ENCODE assay signal across 8 cellular contexts in genomic region chr9:91192785-91193657, GRCh38.
DNase-seq lines count a peak whose midpoint lies in the region; ATAC-seq and TF ChIP-seq lines count a peak whose summit lies in the region.

No MANE protein-coding gene starts in this region.

- H2AFZ ChIP-seq in hepatocyte = peak overlapping the region; percentile 38

- H3K4me2 ChIP-seq in hepatocyte = peak overlapping the region; percentile 87

- TF ChIP-seq POLR2A in uterus (IDR thresholded peaks at IDR 0.05) = peak in 1 of 2 donors; percentile 57

- no peaks in the 10 kb centered on the region for H3K9me3 ChIP-seq in CD4-positive, alpha-beta memory T cell (ENCODE audit: control insufficient read depth in 1 of 2, low read length in 2 of 2)
- no peaks in the 10 kb centered on the region for H3K9me3 ChIP-seq in KOPT-K1 (ENCODE audit: insufficient read depth, low read length, poor library complexity, severe bottlenecking)
- H3K9me3 ChIP-seq in T-helper 17 cell (ENCODE audit: control insufficient read depth, low read length, poor library complexity, severe bottlenecking) = no peaks in the 10 kb centered on the region
- no peaks in the 10 kb centered on the region for H3K9me3 ChIP-seq in hepatocyte (ENCODE audit: low read depth)
- no peaks in the 10 kb centered on the region for H3K9me3 ChIP-seq in uterus

- peaks cover 30% of the 10 kb centered on the region for H3K4me1 ChIP-seq in CD4-positive, alpha-beta memory T cell (ENCODE audit: insufficient read depth, low read length)
- H3K4me1 ChIP-seq in hepatocyte (ENCODE audit: insufficient read depth) = peaks cover 44% of the 10 kb centered on the region
- H3K4me1 ChIP-seq in uterus = peaks cover 11 to 16% of the 10 kb centered on the region in 2 donors

- intact Hi-C loops in CD4-positive, alpha-beta memory T cell (cut with micrococcal nuclease) = loop anchor here (1.0 to 5.0 kb wide), 3 partner anchors 42 to 231 kb away; partner anchors contain the start of gene AUH
- intact Hi-C loops in uterus (cut with DNase I; ENCODE audit: low total_unique reads) = loop anchor here (5.0 kb wide), 2 partner anchors 151 to 229 kb away; partner anchors contain the start of gene NFIL3

- TF ChIP-seq CTCF in hepatocyte (IDR thresholded peaks at IDR 0.05; ENCODE audit: poor library complexity) (no peak), uterus (IDR thresholded peaks at IDR 0.05) (peak; percentile 3 to 46 (median 14))

- WGBS in hepatocyte (ENCODE audit: low lambda C conversion rate, missing lambda C conversion rate) = 2% methylated on average over 42 of the region's 42 CpGs

- DNase-seq in CD4-positive, alpha-beta memory T cell = peak in 2 of 5 donors; percentile 16 to 68
- DNase-seq in T-helper 17 cell = no peak
- DNase-seq in astrocyte of the hippocampus (ENCODE audit: low read depth, low spot score) = peak; percentile 97
- DNase-seq in hepatocyte (ENCODE audit: low spot score) = peak; percentile 94
- DNase-seq in renal cortical epithelial cell (ENCODE audit: low read depth) = peak; percentile 99
- DNase-seq in uterus = peak; percentile 88 to 94

- H3K4me3 Mint-ChIP-seq in CD4-positive, alpha-beta memory T cell = peak overlapping the region; percentile 87 to 96 (median 91)
- peak overlapping the region; percentile 92 for H3K4me3 Mint-ChIP-seq in T-helper 17 cell

- peak overlapping the region; percentile 38 to 56 for H3K4me3 ChIP-seq in CD4-positive, alpha-beta memory T cell (ENCODE audit: low read length in 2 of 2)
- H3K4me3 ChIP-seq in hepatocyte (peak overlapping the region; percentile 11), uterus (peak overlapping the region; percentile 36 to 43)

- H3K27me3 Mint-ChIP-seq in CD4-positive, alpha-beta memory T cell = no peaks in the 10 kb centered on the region
- no peaks in the 10 kb centered on the region for H3K27me3 Mint-ChIP-seq in T-helper 17 cell

- H3K36me3 Mint-ChIP-seq in CD4-positive, alpha-beta memory T cell = no peaks in the 10 kb centered on the region
- H3K36me3 Mint-ChIP-seq in T-helper 17 cell (ENCODE audit: low read depth) = no peaks in the 10 kb centered on the region

- no peaks in the 10 kb centered on the region for H3K36me3 ChIP-seq in CD4-positive, alpha-beta memory T cell (ENCODE audit: insufficient read depth, low read length)
- H3K36me3 ChIP-seq in KOPT-K1 (ENCODE audit: insufficient read depth, low read length) (no peaks in the 10 kb centered on the region), hepatocyte (replicated peaks; ENCODE audit: insufficient read depth, low read depth) (no peaks in the 10 kb centered on the region), uterus (no peaks in the 10 kb centered on the region)

- ATAC-seq in GM21526 (IDR thresholded peaks at IDR 0.05; ENCODE audit: low FRiP score, unreplicated experiment) = peak; percentile 10
- ATAC-seq in T-helper 17 cell = peak; percentile 47

- peak overlapping the region; percentile 61 to 95 (median 87) for H3K27ac Mint-ChIP-seq in CD4-positive, alpha-beta memory T cell
- peak overlapping the region; percentile 90 for H3K27ac Mint-ChIP-seq in T-helper 17 cell

- H4K20me1 ChIP-seq in hepatocyte (ENCODE audit: insufficient read depth, poor library complexity, severe bottlenecking) = no peaks in the 10 kb centered on the region

- POLR2A ChIA-PET in CD4-positive, alpha-beta memory T cell (lab: Charles Lee; ENCODE audit: partially characterized antibody) = interaction anchor here (0.6 to 2.0 kb wide), 3 partner anchors 28 to 168 kb away, joined by 3 to 6 read pairs (median 5); no protein-coding TSS in a partner anchor

- H3K9me3 Mint-ChIP-seq in CD4-positive, alpha-beta memory T cell = peaks cover 0 to 6% (median 0%) of the 10 kb centered on the region in 8 donors

- H3K9me2 ChIP-seq in hepatocyte (replicated peaks; ENCODE audit: insufficient read depth) = no peaks in the 10 kb centered on the region

- CTCF ChIA-PET in CD4-positive, alpha-beta memory T cell (lab: Charles Lee; ENCODE audit: partially characterized antibody) = interaction anchor here (1.0 kb wide), 1 partner anchor 233 kb away, joined by 4 read pairs; no protein-coding TSS in a partner anchor

- peaks cover 16 to 38% (median 23%) of the 10 kb centered on the region in 4 donors for H3K4me1 Mint-ChIP-seq in CD4-positive, alpha-beta memory T cell
- peaks cover 16% of the 10 kb centered on the region for H3K4me1 Mint-ChIP-seq in T-helper 17 cell

- no peaks in the 10 kb centered on the region for H3K79me2 ChIP-seq in hepatocyte

- H3K27me3 ChIP-seq in CD4-positive, alpha-beta memory T cell (ENCODE audit: insufficient read depth, low read length) = no peaks in the 10 kb centered on the region
- no peaks in the 10 kb centered on the region for H3K27me3 ChIP-seq in hepatocyte
- H3K27me3 ChIP-seq in uterus = no peaks in the 10 kb centered on the region

- no peak overlapping the region for H3K27ac ChIP-seq in CD4-positive, alpha-beta memory T cell (ENCODE audit: low read depth, low read length)
- H3K27ac ChIP-seq in KOPT-K1 (ENCODE audit: low read depth, low read length, poor library complexity, severe bottlenecking) = peak overlapping the region; percentile 81
- H3K27ac ChIP-seq in hepatocyte = peak overlapping the region; percentile 100
- H3K27ac ChIP-seq in uterus = peak overlapping the region; percentile 100

Comparison
In these comparisons a context has a peak if more than half of its experiments do, and no peak if none do; other contexts are left out.
1. DNase-seq: peak in astrocyte of the hippocampus (single experiment), hepatocyte (single experiment), renal cortical epithelial cell (single experiment) and uterus (2 of 2); none in T-helper 17 cell (0 of 3).
2. Peak in every context shown above with its lines, with median percentiles within 50 percentile points of each other: H3K4me3 ChIP-seq.